Comparison of ENCODE assay signal across 8 cellular contexts in the genomic region with DNA sequence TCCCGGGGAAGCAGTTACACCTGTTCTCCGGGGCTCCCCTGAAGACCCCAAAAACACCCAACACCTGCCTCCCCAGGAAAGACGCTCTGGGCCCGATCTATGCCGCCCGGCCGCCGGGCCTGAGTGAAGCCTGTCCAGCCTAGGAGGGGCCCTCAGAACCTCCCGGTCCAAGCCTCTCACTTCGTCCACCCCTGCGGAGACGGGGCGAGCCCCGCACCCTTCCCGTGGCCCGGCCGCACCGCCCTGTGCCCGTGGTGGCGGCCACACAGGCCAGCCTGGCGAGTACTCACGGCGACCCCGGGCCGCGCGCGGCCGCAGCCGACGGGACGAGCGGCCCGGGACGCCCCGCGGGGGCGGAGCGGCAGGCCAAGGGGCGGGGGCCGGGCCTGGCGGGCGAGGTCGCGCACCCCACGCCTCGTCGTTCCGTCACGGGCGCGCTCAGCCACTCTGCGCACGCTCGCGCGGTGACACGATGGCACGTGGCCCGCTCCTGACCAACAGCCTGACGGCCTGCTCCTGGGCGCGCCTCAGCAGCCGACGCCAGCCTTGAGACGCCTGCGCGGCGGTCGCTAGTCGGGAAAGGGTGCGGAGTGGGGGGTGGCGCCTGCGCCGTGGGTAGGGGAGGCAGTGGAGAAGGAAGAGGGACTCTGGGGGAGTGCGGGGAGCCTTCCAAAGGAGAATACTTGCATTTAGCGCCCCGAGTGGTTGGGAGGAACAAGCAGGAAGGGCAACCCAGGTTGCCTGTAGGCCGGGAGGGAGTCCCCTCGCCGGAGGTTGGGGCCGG. TPM values are rescaled to one million over a fixed set of nuclear protein-coding genes. Genes with fewer than 3 reads are reported as not detected.
DNase-seq lines count a peak whose midpoint lies in the region; ATAC-seq and TF ChIP-seq lines count a peak whose summit lies in the region.

A gene with protein sequence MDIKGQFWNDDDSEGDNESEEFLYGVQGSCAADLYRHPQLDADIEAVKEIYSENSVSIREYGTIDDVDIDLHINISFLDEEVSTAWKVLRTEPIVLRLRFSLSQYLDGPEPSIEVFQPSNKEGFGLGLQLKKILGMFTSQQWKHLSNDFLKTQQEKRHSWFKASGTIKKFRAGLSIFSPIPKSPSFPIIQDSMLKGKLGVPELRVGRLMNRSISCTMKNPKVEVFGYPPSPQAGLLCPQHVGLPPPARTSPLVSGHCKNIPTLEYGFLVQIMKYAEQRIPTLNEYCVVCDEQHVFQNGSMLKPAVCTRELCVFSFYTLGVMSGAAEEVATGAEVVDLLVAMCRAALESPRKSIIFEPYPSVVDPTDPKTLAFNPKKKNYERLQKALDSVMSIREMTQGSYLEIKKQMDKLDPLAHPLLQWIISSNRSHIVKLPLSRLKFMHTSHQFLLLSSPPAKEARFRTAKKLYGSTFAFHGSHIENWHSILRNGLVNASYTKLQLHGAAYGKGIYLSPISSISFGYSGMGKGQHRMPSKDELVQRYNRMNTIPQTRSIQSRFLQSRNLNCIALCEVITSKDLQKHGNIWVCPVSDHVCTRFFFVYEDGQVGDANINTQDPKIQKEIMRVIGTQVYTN (minus strand): TSS at position 342 of the 784 bp plus-strand sequence. CDS start 5,077 bp downstream, outside the sequence.

- intact Hi-C loops in activated T-helper 2 cell treated with anti-CD3 and anti-CD28 coated beads, Interferon-gamma antibody, Interleukin-2, Interleukin-4, amounts not matched to agents 10 μg/mL and 5 μg/mL and 100 μg/mL, durations not matched to agents 14 hours and 24 hours and 36 hours (cut with micrococcal nuclease): loop anchor here (1.0 to 5.0 kb wide), 5 partner anchors 40 to 200 kb away; partner anchors contain the start of genes ARIH1, HEXA, MYO9A and SENP8
- intact Hi-C loops in natural killer cell (cut with micrococcal nuclease): loop anchor here (1.0 to 5.0 kb wide), 3 partner anchors 44 to 155 kb away; partner anchors contain the start of gene GRAMD2A

- ATAC-seq in GM21825 (IDR thresholded peaks at IDR 0.05; ENCODE audit: unreplicated experiment) (peak; percentile 90), natural killer cell (peak; percentile 94 to 98 (median 96))

- peak within 1 kb of the TSS; percentile 73 for H2AFZ ChIP-seq in Karpas-422 (ENCODE audit: low read length)

- peaks cover 25% of the 10 kb centered on the region for H3K36me3 Mint-ChIP-seq in activated T-helper 2 cell treated with anti-CD3 and anti-CD28 coated beads, Interferon-gamma antibody, Interleukin-2, Interleukin-4, amounts not matched to agents 10 μg/mL and 5 μg/mL and 100 μg/mL, durations not matched to agents 14 hours and 24 hours and 36 hours (ENCODE audit: low read depth)
- no peaks in the 10 kb centered on the region for H3K36me3 Mint-ChIP-seq in natural killer cell

- H3K4me3 Mint-ChIP-seq in activated T-helper 2 cell treated with anti-CD3 and anti-CD28 coated beads, Interferon-gamma antibody, Interleukin-2, Interleukin-4, amounts not matched to agents 10 μg/mL and 5 μg/mL and 100 μg/mL, durations not matched to agents 14 hours and 24 hours and 36 hours (ENCODE audit: low read depth): peak within 1 kb of the TSS; percentile 93
- H3K4me3 Mint-ChIP-seq in natural killer cell: peak within 1 kb of the TSS; percentile 91

- peaks cover 29% of the 10 kb centered on the region for H3K4me1 ChIP-seq in Karpas-422 (ENCODE audit: low read length)

- H3K27me3 Mint-ChIP-seq in activated T-helper 2 cell treated with anti-CD3 and anti-CD28 coated beads, Interferon-gamma antibody, Interleukin-2, Interleukin-4, amounts not matched to agents 10 μg/mL and 5 μg/mL and 100 μg/mL, durations not matched to agents 14 hours and 24 hours and 36 hours (ENCODE audit: low read depth): peaks cover 6% of the 10 kb centered on the region
- H3K27me3 Mint-ChIP-seq in natural killer cell (ENCODE audit: low read depth in 2 of 2): peaks cover 0 to 2% of the 10 kb centered on the region in 2 donors

- peak; percentile 99 for DNase-seq in Daoy (ENCODE audit: low read depth)
- peak; percentile 99 for DNase-seq in Karpas-422
- DNase-seq in RPMI8226: peak; percentile 100
- peak; percentile 99 for DNase-seq in activated T-helper 2 cell treated with anti-CD3 and anti-CD28 coated beads, Interferon-gamma antibody, Interleukin-2, Interleukin-4, amounts not matched to agents 10 μg/mL and 5 μg/mL and 100 μg/mL, durations not matched to agents 14 hours and 24 hours and 36 hours (ENCODE audit: low spot score)
- peak; percentile 96 for DNase-seq in fibroblast of mammary gland (ENCODE audit: low read depth)
- DNase-seq in natural killer cell: peak; percentile 95
- peak; percentile 98 for DNase-seq in stimulated activated naive CD4-positive, alpha-beta T cell treated with Interleukin-2 at 50 U/mL for 16 hours (lab: John Stamatoyannopoulos, UW)

- peak within 1 kb of the TSS; percentile 83 for H3K9ac ChIP-seq in Karpas-422 (ENCODE audit: low read length)

- no peaks in the 10 kb centered on the region for H3K9me3 Mint-ChIP-seq in activated T-helper 2 cell treated with anti-CD3 and anti-CD28 coated beads, Interferon-gamma antibody, Interleukin-2, Interleukin-4, amounts not matched to agents 10 μg/mL and 5 μg/mL and 100 μg/mL, durations not matched to agents 14 hours and 24 hours and 36 hours
- H3K9me3 Mint-ChIP-seq in natural killer cell: no peaks in the 10 kb centered on the region

- peak; percentile 56 for TF ChIP-seq CTCF in fibroblast of mammary gland (conservative IDR thresholded peaks at IDR 0.05; ENCODE audit: control insufficient read depth, insufficient read depth, low read depth, low read length)
- peak; percentile 30 for TF ChIP-seq CTCF in natural killer cell (IDR thresholded peaks at IDR 0.05)

- H3K4me2 ChIP-seq in Karpas-422 (ENCODE audit: low read depth, low read length, poor library complexity, severe bottlenecking): peak within 1 kb of the TSS; percentile 84

- no peaks in the 10 kb centered on the region for H3K9me3 ChIP-seq in Karpas-422 (ENCODE audit: low read length)

- no peaks in the 10 kb centered on the region for H4K20me1 ChIP-seq in Karpas-422 (ENCODE audit: insufficient read depth, low read depth, low read length)

- peak within 1 kb of the TSS; percentile 84 for H3K27ac Mint-ChIP-seq in activated T-helper 2 cell treated with anti-CD3 and anti-CD28 coated beads, Interferon-gamma antibody, Interleukin-2, Interleukin-4, amounts not matched to agents 10 μg/mL and 5 μg/mL and 100 μg/mL, durations not matched to agents 14 hours and 24 hours and 36 hours
- peak within 1 kb of the TSS; percentile 90 to 93 for H3K27ac Mint-ChIP-seq in natural killer cell

- peaks cover 32% of the 10 kb centered on the region for H3K4me1 Mint-ChIP-seq in activated T-helper 2 cell treated with anti-CD3 and anti-CD28 coated beads, Interferon-gamma antibody, Interleukin-2, Interleukin-4, amounts not matched to agents 10 μg/mL and 5 μg/mL and 100 μg/mL, durations not matched to agents 14 hours and 24 hours and 36 hours (ENCODE audit: low read depth)
- H3K4me1 Mint-ChIP-seq in natural killer cell: peaks cover 42% of the 10 kb centered on the region in 2 donors

- H3K4me3 ChIP-seq in Karpas-422 (ENCODE audit: low read length): peak within 1 kb of the TSS; percentile 88
- peak within 1 kb of the TSS; percentile 83 for H3K4me3 ChIP-seq in fibroblast of mammary gland (ENCODE audit: control insufficient read depth, low read depth, low read length)

- peaks cover 28% of the 10 kb centered on the region for H3K79me2 ChIP-seq in Karpas-422 (ENCODE audit: low read length)

- H3K36me3 ChIP-seq in Karpas-422 (ENCODE audit: insufficient read depth, low read length): no peaks in the 10 kb centered on the region

- no peaks in the 10 kb centered on the region for H3K9me2 ChIP-seq in Karpas-422 (replicated peaks; ENCODE audit: insufficient read depth, low read length)

- no peaks in the 10 kb centered on the region for H3K27me3 ChIP-seq in Karpas-422 (ENCODE audit: low read length)

- H3K27ac ChIP-seq in Karpas-422 (ENCODE audit: low read length): peak within 1 kb of the TSS; percentile 19

RNA-seq across cellular contexts. Expression of the gene that starts here (rescaled TPM):
- total RNA-seq in Daoy (2014; rRNA removed; shearing (Covaris generic)): 14.3 and 20.6 TPM in 2 replicates
- 73.2 and 82.0 TPM in 2 replicates for total RNA-seq in Karpas-422 (2014; rRNA removed; shearing (Covaris generic); ENCODE audit: low replicate concordance)
- 65.4 and 73.1 TPM in 2 replicates for total RNA-seq in activated T-helper 2 cell treated with anti-CD3 and anti-CD28 coated beads, Interferon-gamma antibody, Interleukin-2, Interleukin-4, amounts not matched to agents 10 μg/mL and 5 μg/mL and 100 μg/mL, durations not matched to agents 14 hours and 24 hours and 36 hours
- 100 to 1,000 TPM; 132 to 135 (median 132) TPM for total RNA-seq in natural killer cell

Comparison
In these comparisons a context has a peak if more than half of its experiments do, and no peak if none do; other contexts are left out.
1. Peak in every context shown above with its lines: DNase-seq, ATAC-seq, H3K4me3 ChIP-seq and H3K27ac ChIP-seq.